ENCODE assay signal across 8 cellular contexts in genomic region chr20:49928411-49929141, GRCh38. TPM values are rescaled to one million over a fixed set of nuclear protein-coding genes. Genes with fewer than 3 reads are reported as not detected.
DNase-seq lines count a peak whose midpoint lies in the region; ATAC-seq, FAIRE-seq and TF ChIP-seq lines count a peak whose summit lies in the region.

No MANE protein-coding gene starts in this region.

- intact Hi-C loops in A673 (cut with micrococcal nuclease; ENCODE audit: unreplicated experiment), result loop anchor here (2.0 kb wide), 1 partner anchor 318 kb away; no protein-coding TSS in a partner anchor
- intact Hi-C loops in MCF 10A (cut with micrococcal nuclease), result loop anchor here (1.0 to 2.0 kb wide), 4 partner anchors 40 to 387 kb away; no protein-coding TSS in a partner anchor

- TF ChIP-seq CTCF in A673 (conservative IDR thresholded peaks at IDR 0.05; ENCODE audit: low read depth, low read length), result peak; percentile 91
- TF ChIP-seq CTCF in VCaP (conservative IDR thresholded peaks at IDR 0.05), result peak; percentile 98
- TF ChIP-seq CTCF in MCF 10A (IDR thresholded peaks at IDR 0.05; ENCODE audit: unreplicated experiment), result peak; percentile 80

- no peak overlapping the region for H3K4me3 Mint-ChIP-seq in MCF 10A (ENCODE audit: unreplicated experiment)

- H3K27ac ChIP-seq in A673 (ENCODE audit: low read depth, low read length, poor library complexity, severe bottlenecking) (no peak overlapping the region), VCaP (peak overlapping the region; percentile 51)

- DNase-seq in A673 (ENCODE audit: low spot score) (peak; percentile 91), GM19239 (ENCODE audit: insufficient read length, low spot score) (peak; percentile 73), NCI-H2227 (lab: John Stamatoyannopoulos, UW; ENCODE audit: unreplicated experiment) (peak; percentile 89), MCF 10A (ENCODE audit: unreplicated experiment) (peak; percentile 84), inferior parietal cortex (ENCODE audit: extremely low spot score) (peak; percentile 93)
- peak; percentile 72 for DNase-seq in stimulated activated CD4-positive, alpha-beta T cell treated with anti-CD3 and anti-CD28 coated beads, Interleukin-12 subunit alpha, Interleukin-12 subunit beta, amount 100 ng/mL, for 4 hours

- no peaks in the 10 kb centered on the region for H3K36me3 Mint-ChIP-seq in MCF 10A (ENCODE audit: insufficient read depth, unreplicated experiment)

- H3K9me3 ChIP-seq in A673 (ENCODE audit: low read depth, low read length, poor library complexity, severe bottlenecking), result no peaks in the 10 kb centered on the region

- H3K27me3 Mint-ChIP-seq in MCF 10A (ENCODE audit: insufficient read depth, unreplicated experiment), result no peaks in the 10 kb centered on the region

- no peak overlapping the region for H3K4me3 ChIP-seq in A673 (ENCODE audit: low read depth, low read length, poor library complexity, severe bottlenecking)

- no TSS peak for BruUV-seq in A673 (replicated peaks; lab: Mats Ljungman, UMichigan)
- no TSS peak for BruUV-seq in MCF 10A (replicated peaks; lab: Mats Ljungman, UMichigan)

- FAIRE-seq in GM19239 (lab: Jason Lieb, UNC), result peak; percentile 90

- H3K36me3 ChIP-seq in A673 (ENCODE audit: insufficient read depth, low read length, poor library complexity, severe bottlenecking), result no peaks in the 10 kb centered on the region

- H3K4me1 Mint-ChIP-seq in MCF 10A (ENCODE audit: insufficient read depth, unreplicated experiment), result no peaks in the 10 kb centered on the region

- no peak for ATAC-seq in HG03095 (IDR thresholded peaks at IDR 0.05; ENCODE audit: unreplicated experiment)

- no peaks in the 10 kb centered on the region for H3K4me1 ChIP-seq in A673 (ENCODE audit: insufficient read depth, low read length, poor library complexity, severe bottlenecking)

- POLR2A ChIA-PET in A673 (lab: Charles Lee; ENCODE audit: low non-redundant PET), result no interaction called here
- POLR2A ChIA-PET in MCF 10A (lab: Yijun Ruan, JAX), result interaction anchor here (1.0 to 1.3 kb wide), 2 partner anchors 12 to 25 kb away, joined by 3 to 9 read pairs; partner anchors contain the start of gene SPATA2

- CTCF ChIA-PET in A673 (lab: Charles Lee) (interaction anchor here (0.6 kb wide), 1 partner anchor 42 kb away, joined by 4 read pairs; no protein-coding TSS in a partner anchor), MCF 10A (lab: Yijun Ruan, JAX) (interaction anchor here (0.7 to 2.9 kb wide), 7 partner anchors 8 to 804 kb away, joined by 3 to 15 read pairs (median 4); partner anchors contain the start of gene SPATA2)

- H3K27ac Mint-ChIP-seq in MCF 10A (ENCODE audit: low read depth, unreplicated experiment), result no peak overlapping the region

- H3K27me3 ChIP-seq in A673 (replicated peaks; ENCODE audit: insufficient read depth, low read depth, low read length, poor library complexity), result no peaks in the 10 kb centered on the region

- no peaks in the 10 kb centered on the region for H3K9me3 Mint-ChIP-seq in MCF 10A (ENCODE audit: unreplicated experiment)

RNA-seq across cellular contexts. Expression of gene RNF114, which starts 7.6 kb away (rescaled TPM):
- 83.6 and 90.0 TPM in 2 replicates for total RNA-seq in A673 (2021)
- total RNA-seq in MCF 10A (2022), result 40.0 and 48.6 TPM in 2 replicates

RNA-seq across cellular contexts. Expression of gene SPATA2, which starts 13.2 kb away (rescaled TPM):
- total RNA-seq in A673 (2021) (9.2 and 9.7 TPM in 2 replicates), MCF 10A (2022) (5.5 and 8.6 TPM in 2 replicates)

RNA-seq across cellular contexts. Expression of gene SNAI1, which starts 54.2 kb away (rescaled TPM):
- total RNA-seq in A673 (2021) (4.1 and 4.4 TPM in 2 replicates), MCF 10A (2022) (0.17 and 0.23 TPM in 2 replicates)
